ENCODE assay signal across 1 cellular context in the genomic region with DNA sequence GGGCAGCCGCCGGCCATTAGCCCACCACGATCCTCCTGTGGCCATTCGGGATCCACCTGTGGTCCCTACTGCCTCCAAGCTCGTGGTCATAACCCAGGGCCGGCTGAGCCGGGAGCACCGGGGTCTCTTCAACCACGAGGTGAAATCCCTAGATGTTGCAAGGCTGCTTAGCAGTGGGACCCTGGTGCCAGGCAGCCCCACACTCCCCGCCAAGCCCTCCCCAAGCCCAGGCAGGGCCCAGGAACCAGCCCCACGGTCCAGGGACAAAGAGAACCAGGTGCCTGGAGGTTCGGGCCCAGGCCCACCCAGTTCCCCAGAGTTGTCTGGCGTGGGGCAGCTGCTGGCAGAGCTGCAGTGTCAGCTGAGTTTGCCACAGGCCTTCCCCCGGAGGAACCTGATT.
TF ChIP-seq lines count a peak whose summit lies in the region.

No MANE protein-coding gene starts in this region.

TF ChIP-seq in H1, 55 proteins besides CTCF, POLR2A, EP300 and RAD21:
- TF ChIP-seq SRF (IDR thresholded peaks at IDR 0.05; ENCODE audit: low read depth, low read length) = no peak
- TF ChIP-seq CBX8 (IDR thresholded peaks at IDR 0.05; ENCODE audit: borderline replicate concordance, low read depth, low read length) = no peak
- TF ChIP-seq KDM5A (IDR thresholded peaks at IDR 0.05; ENCODE audit: low read length) = no peak
- no peak for TF ChIP-seq FOSL1 (IDR thresholded peaks at IDR 0.05; ENCODE audit: insufficient read depth, low read depth, low read length)
- no peak for TF ChIP-seq KDM1A (IDR thresholded peaks at IDR 0.05; ENCODE audit: borderline replicate concordance, low read length)
- no peak for TF ChIP-seq SUZ12 (IDR thresholded peaks at IDR 0.05; ENCODE audit: low read length)
- no peak for TF ChIP-seq TEAD4 (IDR thresholded peaks at IDR 0.05; ENCODE audit: low read depth, low read length)
- no peak for TF ChIP-seq MAFK (IDR thresholded peaks at IDR 0.05; ENCODE audit: low read depth, low read length)
- no peak for TF ChIP-seq SIRT6 (IDR thresholded peaks at IDR 0.05; ENCODE audit: low read length)
- no peak for TF ChIP-seq EZH2 (IDR thresholded peaks at IDR 0.05; ENCODE audit: low read depth, low read length, severe bottlenecking)
- no peak for TF ChIP-seq GABPA (IDR thresholded peaks at IDR 0.05; ENCODE audit: borderline replicate concordance, insufficient read depth, low read length)
- no peak for TF ChIP-seq BCL11A (IDR thresholded peaks at IDR 0.05; ENCODE audit: low read depth in 2 of 2, low read length in 2 of 2)
TF ChIP-seq in H1: peak in this region for 0.
